9 cellular contexts compared by ENCODE assay signal in the genomic region with DNA sequence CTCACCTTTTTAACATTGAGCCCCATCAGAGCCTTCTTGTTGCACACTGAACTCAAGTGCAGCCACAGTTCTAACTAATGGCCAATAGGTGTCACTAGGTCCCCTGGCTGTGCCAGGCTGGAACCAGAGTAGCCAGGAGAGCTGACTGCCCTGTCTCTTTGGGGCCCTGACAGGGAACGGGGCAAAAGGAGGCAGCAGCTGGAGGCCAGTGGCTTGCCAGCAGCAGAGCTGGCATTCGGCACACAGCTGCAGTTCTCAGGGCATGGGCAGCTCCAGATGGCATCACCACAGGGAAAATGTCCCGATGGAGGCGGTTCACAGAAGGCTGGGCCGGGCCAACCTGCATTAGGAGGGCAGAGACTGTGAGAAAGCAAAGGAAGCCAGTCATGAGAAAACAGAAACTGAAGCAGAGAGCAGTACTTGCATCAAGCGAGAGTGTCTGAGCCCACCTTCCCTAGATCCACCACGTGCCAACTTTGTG.
DNase-seq lines count a peak whose midpoint lies in the region; ATAC-seq and TF ChIP-seq lines count a peak whose summit lies in the region.
"Had no signal": no experiment of that assay in that cellular context is flagged by ENCODE, and none has a peak within 500 bp of the region (broad histone marks: within the 10 kb centered on the region; RNA-seq: fewer than 3 reads in every experiment).

No MANE protein-coding gene starts in this region.

- DNase-seq in COLO829 (ENCODE audit: low spot score) (peak; percentile 32), SK-N-SH (peak; percentile 30), foreskin fibroblast (peak; percentile 31 to 69), suprapubic skin (ENCODE audit: low spot score in 2 of 2) (no peak), inferior parietal cortex (ENCODE audit: extremely low spot score) (no peak)
- DNase-seq in stimulated activated naive B cell treated with anti-CD40 and anti-IgM and Interleukin-4, amounts not matched to agents 10 μg/mL and 1 μg/mL and 100 μg/mL, for 72 hours = peak; percentile 26

- H3K27me3 Mint-ChIP-seq in stimulated activated naive B cell treated with anti-CD40 and anti-IgM and Interleukin-4, amounts not matched to agents 10 μg/mL and 1 μg/mL and 100 μg/mL, for 72 hours = peaks cover 13 to 29% of the 10 kb centered on the region in 2 donors

- TF ChIP-seq RAD21 in SK-N-SH (IDR thresholded peaks at IDR 0.05; ENCODE audit: low read length) = peak; percentile 40

- H3F3A ChIP-seq in SK-N-SH (replicated peaks; ENCODE audit: insufficient read depth) = no peaks in the 10 kb centered on the region

- H3K9me3 ChIP-seq in SK-N-SH (no peaks in the 10 kb centered on the region), suprapubic skin (no peaks in the 10 kb centered on the region)
- H3K9me3 ChIP-seq: SJSA1 had no signal

- no peaks in the 10 kb centered on the region for H3K9me2 ChIP-seq in SK-N-SH

- H3K4me1 Mint-ChIP-seq in stimulated activated naive B cell treated with anti-CD40 and anti-IgM and Interleukin-4, amounts not matched to agents 10 μg/mL and 1 μg/mL and 100 μg/mL, for 72 hours = peaks cover 0 to 4% of the 10 kb centered on the region in 2 donors

- H3K4me3 Mint-ChIP-seq in stimulated activated naive B cell treated with anti-CD40 and anti-IgM and Interleukin-4, amounts not matched to agents 10 μg/mL and 1 μg/mL and 100 μg/mL, for 72 hours = no peak overlapping the region

- POLR2A ChIA-PET in SK-N-SH (lab: Yijun Ruan, JAX) = no interaction called here

- 13% methylated on average over 7 of the region's 7 CpGs for WGBS in SK-N-SH (ENCODE audit: low lambda C conversion rate)
- 92% methylated on average over 6 of the region's 7 CpGs for WGBS in suprapubic skin

- H3K27ac ChIP-seq in SK-N-SH (ENCODE audit: low read depth in 2 of 2, low read length in 1 of 2) (no peak overlapping the region), suprapubic skin (no peak overlapping the region)
- H3K27ac ChIP-seq: SJSA1 had no signal

- peak overlapping the region; percentile 17 for H3K27ac Mint-ChIP-seq in stimulated activated naive B cell treated with anti-CD40 and anti-IgM and Interleukin-4, amounts not matched to agents 10 μg/mL and 1 μg/mL and 100 μg/mL, for 72 hours

- no peak for TF ChIP-seq POLR2A in suprapubic skin (IDR thresholded peaks at IDR 0.05)

- H3K9me3 Mint-ChIP-seq in stimulated activated naive B cell treated with anti-CD40 and anti-IgM and Interleukin-4, amounts not matched to agents 10 μg/mL and 1 μg/mL and 100 μg/mL, for 72 hours = no peaks in the 10 kb centered on the region

- H3K27me3 ChIP-seq in SK-N-SH (ENCODE audit: insufficient read depth) (no peaks in the 10 kb centered on the region; the same call in 1 of the 2 replicates), suprapubic skin (no peaks in the 10 kb centered on the region)
- H3K27me3 ChIP-seq: SJSA1 had no signal

- peak; percentile 56 for TF ChIP-seq CTCF in SK-N-SH (IDR thresholded peaks at IDR 0.05)
- TF ChIP-seq CTCF in foreskin fibroblast (IDR thresholded peaks at IDR 0.05; ENCODE audit: low read depth, low read length) = peak; percentile 77
- peak in 1 of 2 donors; percentile 46 for TF ChIP-seq CTCF in suprapubic skin (IDR thresholded peaks at IDR 0.05)

- peaks cover 0 to 2% of the 10 kb centered on the region in 2 donors for H3K36me3 Mint-ChIP-seq in stimulated activated naive B cell treated with anti-CD40 and anti-IgM and Interleukin-4, amounts not matched to agents 10 μg/mL and 1 μg/mL and 100 μg/mL, for 72 hours

- TF ChIP-seq EP300 in SK-N-SH (IDR thresholded peaks at IDR 0.05; ENCODE audit: borderline replicate concordance in 1 of 2, low read depth in 1 of 2, low read length in 1 of 2) (no peak), suprapubic skin (IDR thresholded peaks at IDR 0.05) (no peak)

- ATAC-seq in GM18909 (IDR thresholded peaks at IDR 0.05; ENCODE audit: poor library complexity, unreplicated experiment) (peak; percentile 65), HG03565 (IDR thresholded peaks at IDR 0.05; ENCODE audit: unreplicated experiment) (peak; percentile 67)
- peak; percentile 88 to 92 for ATAC-seq in stimulated activated naive B cell treated with anti-CD40 and anti-IgM and Interleukin-4, amounts not matched to agents 10 μg/mL and 1 μg/mL and 100 μg/mL, for 72 hours (replicated peaks)

- CTCF ChIA-PET in SK-N-SH (lab: Yijun Ruan, JAX) = interaction anchor here (0.6 to 1.2 kb wide), 6 partner anchors 10 to 1521 kb away, joined by 3 to 7 read pairs (median 4); no protein-coding TSS in a partner anchor

- H3K4me3 ChIP-seq in SK-N-SH (ENCODE audit: low read depth in 2 of 2, low read length in 1 of 2) (no peak overlapping the region), foreskin fibroblast (ENCODE audit: low read depth in 1 of 2, low read length in 2 of 2) (no peak overlapping the region), suprapubic skin (no peak overlapping the region)
- H3K4me3 ChIP-seq: SJSA1 had no signal

- H3K36me3 ChIP-seq in SK-N-SH (replicated peaks in 1 of 2; ENCODE audit: control insufficient read depth in 1 of 2, insufficient read depth in 2 of 2, low read length in 1 of 2) (no peaks in the 10 kb centered on the region), suprapubic skin (no peaks in the 10 kb centered on the region)
- H3K36me3 ChIP-seq: SJSA1 had no signal

- no peaks in the 10 kb centered on the region for H3K79me2 ChIP-seq in SK-N-SH (ENCODE audit: insufficient read depth)

- H3K9ac ChIP-seq in SK-N-SH = no peak overlapping the region

- H4K20me1 ChIP-seq in SK-N-SH (ENCODE audit: insufficient read depth) = no peaks in the 10 kb centered on the region

- H3K4me1 ChIP-seq in SK-N-SH (ENCODE audit: control insufficient read depth in 1 of 2, insufficient read depth in 2 of 2, low read depth in 1 of 2, low read length in 1 of 2) (no peaks in the 10 kb centered on the region), suprapubic skin (no peaks in the 10 kb centered on the region)
- H3K4me1 ChIP-seq: SJSA1 had no signal

- H3K4me2 ChIP-seq in SK-N-SH = no peak overlapping the region

- H2AFZ ChIP-seq in SK-N-SH (ENCODE audit: low read depth) = no peak overlapping the region

TF ChIP-seq in SK-N-SH, 30 proteins besides CTCF, POLR2A, EP300 and RAD21:
- TF ChIP-seq TEAD4 (IDR thresholded peaks at IDR 0.05; ENCODE audit: borderline replicate concordance, insufficient read depth) (no peak), MEF2A (IDR thresholded peaks at IDR 0.05; ENCODE audit: borderline replicate concordance, low read depth) (no peak), TCF12 (IDR thresholded peaks at IDR 0.05) (no peak), TAF1 (IDR thresholded peaks at IDR 0.05; ENCODE audit: borderline replicate concordance, low read depth, low read length) (no peak), EZH2phosphoT487 (IDR thresholded peaks at IDR 0.05; ENCODE audit: borderline replicate concordance, low read depth) (no peak), SIN3A (IDR thresholded peaks at IDR 0.05; ENCODE audit: borderline replicate concordance, low read depth, low read length) (no peak), FOXJ3 (CRISPR knock-in tag; IDR thresholded peaks at IDR 0.05) (no peak), MXI1 (IDR thresholded peaks at IDR 0.05; ENCODE audit: low read depth, low read length) (no peak), YY1 (IDR thresholded peaks at IDR 0.05; ENCODE audit: low read depth) (no peak), GATA2 (CRISPR knock-in tag; IDR thresholded peaks at IDR 0.05) (no peak), JUND (IDR thresholded peaks at IDR 0.05) (no peak), CHD2 (IDR thresholded peaks at IDR 0.05; ENCODE audit: low read length, partially characterized antibody) (no peak), NFIC (IDR thresholded peaks at IDR 0.05; ENCODE audit: borderline replicate concordance) (no peak), SMC3 (IDR thresholded peaks at IDR 0.05; ENCODE audit: low read depth, low read length) (no peak), RCOR1 (IDR thresholded peaks at IDR 0.05; ENCODE audit: low read length) (no peak), FOXM1 (IDR thresholded peaks at IDR 0.05; ENCODE audit: low read depth) (no peak)
- TF ChIP-seq, protein P1, sequence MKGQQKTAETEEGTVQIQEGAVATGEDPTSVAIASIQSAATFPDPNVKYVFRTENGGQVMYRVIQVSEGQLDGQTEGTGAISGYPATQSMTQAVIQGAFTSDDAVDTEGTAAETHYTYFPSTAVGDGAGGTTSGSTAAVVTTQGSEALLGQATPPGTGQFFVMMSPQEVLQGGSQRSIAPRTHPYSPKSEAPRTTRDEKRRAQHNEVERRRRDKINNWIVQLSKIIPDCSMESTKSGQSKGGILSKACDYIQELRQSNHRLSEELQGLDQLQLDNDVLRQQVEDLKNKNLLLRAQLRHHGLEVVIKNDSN (IDR thresholded peaks at IDR 0.05; ENCODE audit: borderline replicate concordance, low read depth) = no peak
- TF ChIP-seq, protein P2, sequence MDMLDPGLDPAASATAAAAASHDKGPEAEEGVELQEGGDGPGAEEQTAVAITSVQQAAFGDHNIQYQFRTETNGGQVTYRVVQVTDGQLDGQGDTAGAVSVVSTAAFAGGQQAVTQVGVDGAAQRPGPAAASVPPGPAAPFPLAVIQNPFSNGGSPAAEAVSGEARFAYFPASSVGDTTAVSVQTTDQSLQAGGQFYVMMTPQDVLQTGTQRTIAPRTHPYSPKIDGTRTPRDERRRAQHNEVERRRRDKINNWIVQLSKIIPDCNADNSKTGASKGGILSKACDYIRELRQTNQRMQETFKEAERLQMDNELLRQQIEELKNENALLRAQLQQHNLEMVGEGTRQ (IDR thresholded peaks at IDR 0.05; ENCODE audit: borderline replicate concordance, low read depth, low read length) = no peak
- TF ChIP-seq, protein P3, sequence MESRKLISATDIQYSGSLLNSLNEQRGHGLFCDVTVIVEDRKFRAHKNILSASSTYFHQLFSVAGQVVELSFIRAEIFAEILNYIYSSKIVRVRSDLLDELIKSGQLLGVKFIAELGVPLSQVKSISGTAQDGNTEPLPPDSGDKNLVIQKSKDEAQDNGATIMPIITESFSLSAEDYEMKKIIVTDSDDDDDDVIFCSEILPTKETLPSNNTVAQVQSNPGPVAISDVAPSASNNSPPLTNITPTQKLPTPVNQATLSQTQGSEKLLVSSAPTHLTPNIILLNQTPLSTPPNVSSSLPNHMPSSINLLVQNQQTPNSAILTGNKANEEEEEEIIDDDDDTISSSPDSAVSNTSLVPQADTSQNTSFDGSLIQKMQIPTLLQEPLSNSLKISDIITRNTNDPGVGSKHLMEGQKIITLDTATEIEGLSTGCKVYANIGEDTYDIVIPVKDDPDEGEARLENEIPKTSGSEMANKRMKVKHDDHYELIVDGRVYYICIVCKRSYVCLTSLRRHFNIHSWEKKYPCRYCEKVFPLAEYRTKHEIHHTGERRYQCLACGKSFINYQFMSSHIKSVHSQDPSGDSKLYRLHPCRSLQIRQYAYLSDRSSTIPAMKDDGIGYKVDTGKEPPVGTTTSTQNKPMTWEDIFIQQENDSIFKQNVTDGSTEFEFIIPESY (IDR thresholded peaks at IDR 0.05; ENCODE audit: borderline replicate concordance, low read depth) = no peak

Comparison
In these comparisons a context has a peak if more than half of its experiments do, and no peak if none do; other contexts are left out.
1. DNase-seq: peak in COLO829 (single experiment), SK-N-SH (single experiment), foreskin fibroblast (2 of 2) and stimulated activated naive B cell treated with anti-CD40 and anti-IgM and Interleukin-4, amounts not matched to agents 10 μg/mL and 1 μg/mL and 100 μg/mL, for 72 hours (single experiment); none in suprapubic skin (0 of 2) and inferior parietal cortex (single experiment).
2. Peak in every context shown above with its lines, with median percentiles within 50 percentile points of each other: ATAC-seq.